Comparison of ENCODE assay signal across 22 cellular contexts in genomic region chr19:7088999-7089398, GRCh38. TPM values are rescaled to one million over a fixed set of nuclear protein-coding genes. Genes with fewer than 3 reads are reported as not detected.
A peak's percentile ranks its signal among the peaks of the same experiment; 100 is the strongest.
DNase-seq lines count a peak whose midpoint lies in the region; ATAC-seq and TF ChIP-seq lines count a peak whose summit lies in the region.
"Had no signal": no experiment of that assay in that cellular context is flagged by ENCODE, and none has a peak within 500 bp of the region (broad histone marks: within the 10 kb centered on the region; RNA-seq: fewer than 3 reads in every experiment).

No MANE protein-coding gene starts in this region.

- no peaks in the 10 kb centered on the region for H3K79me2 ChIP-seq in DND-41 (ENCODE audit: insufficient read depth, low read length)

- no peak overlapping the region for H3K4me2 ChIP-seq in DND-41 (ENCODE audit: insufficient read depth, low read length)
- H3K4me2 ChIP-seq: GM23338 had no signal

- peaks cover 5 to 51% (median 19%) of the 10 kb centered on the region in 3 donors for H3K36me3 Mint-ChIP-seq in CD8-positive, alpha-beta memory T cell
- peaks cover 64% of the 10 kb centered on the region for H3K36me3 Mint-ChIP-seq in endothelial cell (ENCODE audit: low read depth, unreplicated experiment)

- no peak for TF ChIP-seq CTCF in DND-41 (IDR thresholded peaks at IDR 0.05; ENCODE audit: borderline replicate concordance, extremely low read depth, low read length, poor library complexity, severe bottlenecking)
- TF ChIP-seq CTCF in endothelial cell (IDR thresholded peaks at IDR 0.05; ENCODE audit: unreplicated experiment): no peak

- ATAC-seq in DND-41 (ENCODE audit: insufficient read depth, low read depth): peak; percentile 62
- ATAC-seq in HG02973 (IDR thresholded peaks at IDR 0.05; ENCODE audit: unreplicated experiment): no peak
- ATAC-seq: GM23338, HCT116 had no signal

- H3K4me1 ChIP-seq in CD8-positive, alpha-beta memory T cell (ENCODE audit: insufficient read depth, low read length): peaks cover 5% of the 10 kb centered on the region
- H3K4me1 ChIP-seq in DND-41 (ENCODE audit: insufficient read depth, low read length): peaks cover 7% of the 10 kb centered on the region
- no peaks in the 10 kb centered on the region for H3K4me1 ChIP-seq in skeletal muscle tissue (ENCODE audit: control insufficient read depth in 3 of 3, insufficient read depth in 3 of 3, low read length in 3 of 3)
- H3K4me1 ChIP-seq: Caco-2 had no signal

- peaks cover 9% of the 10 kb centered on the region for H3K36me3 ChIP-seq in CD8-positive, alpha-beta memory T cell (ENCODE audit: insufficient read depth, low read length)
- H3K36me3 ChIP-seq in DND-41 (ENCODE audit: insufficient read depth, low read length): peaks cover 12% of the 10 kb centered on the region
- H3K36me3 ChIP-seq in skeletal muscle tissue (ENCODE audit: control insufficient read depth in 3 of 3, insufficient read depth in 3 of 3, low read length in 3 of 3): peaks cover 29 to 33% (median 30%) of the 10 kb centered on the region in 3 donors

- H3K27ac ChIP-seq in CD8-positive, alpha-beta memory T cell (ENCODE audit: low read depth, low read length): no peak overlapping the region
- H3K27ac ChIP-seq in DND-41 (ENCODE audit: low read length) (no peak overlapping the region), skeletal muscle tissue (ENCODE audit: low read depth, low read length) (no peak overlapping the region)

- no peak overlapping the region for H3K27ac Mint-ChIP-seq in CD8-positive, alpha-beta memory T cell
- no peak overlapping the region for H3K27ac Mint-ChIP-seq in endothelial cell (ENCODE audit: unreplicated experiment)
- H3K27ac Mint-ChIP-seq: CD4-positive, alpha-beta memory T cell; GM23338; H9 had no signal

- H3K9ac ChIP-seq in DND-41 (ENCODE audit: low read depth, low read length): no peak overlapping the region
- no peak overlapping the region for H3K9ac ChIP-seq in skeletal muscle tissue (ENCODE audit: low read depth in 1 of 3, low read length in 3 of 3)

- CTCF ChIA-PET in CD8-positive, alpha-beta memory T cell (lab: Charles Lee): interaction anchor here (0.8 kb wide), 1 partner anchor 10 kb away, joined by 3 read pairs; no protein-coding TSS in a partner anchor

- DNase-seq in CD8-positive, alpha-beta memory T cell: no peak
- peak; percentile 27 for DNase-seq in DND-41
- DNase-seq in endothelial cell (ENCODE audit: low spot score): no peak
- DNase-seq in DMS53 (lab: John Stamatoyannopoulos, UW): no peak
- DNase-seq in NCI-H146 treated with DMSO at 0.1 percent for 48 hours (lab: John Stamatoyannopoulos, UW; ENCODE audit: unreplicated experiment): no peak
- DNase-seq: C1 segment of cervical spinal cord; Caco-2; CD4-positive, alpha-beta memory T cell; DMS153; DMS79; GF-D8; H9 had no signal

- no peaks in the 10 kb centered on the region for H3K27me3 ChIP-seq in CD8-positive, alpha-beta memory T cell (ENCODE audit: insufficient read depth, low read length, poor library complexity, severe bottlenecking)
- H3K27me3 ChIP-seq in DND-41 (ENCODE audit: insufficient read depth, low read length, poor library complexity) (no peaks in the 10 kb centered on the region), skeletal muscle tissue (ENCODE audit: control insufficient read depth in 3 of 3, insufficient read depth in 3 of 3, low read length in 3 of 3) (no peaks in the 10 kb centered on the region)

- no peak overlapping the region for H3K4me3 Mint-ChIP-seq in CD8-positive, alpha-beta memory T cell
- H3K4me3 Mint-ChIP-seq in endothelial cell (ENCODE audit: unreplicated experiment): peak overlapping the region; percentile 79
- H3K4me3 Mint-ChIP-seq: GM23338, H9 had no signal

- H3K4me3 ChIP-seq in CD8-positive, alpha-beta memory T cell (ENCODE audit: low read length): peak overlapping the region; percentile 40
- H3K4me3 ChIP-seq in DND-41 (ENCODE audit: low read depth in 1 of 2, low read length in 2 of 2) (no peak overlapping the region), skeletal muscle tissue (ENCODE audit: low read length in 3 of 3) (peak overlapping the region in 2 of 3 donors; percentile 1 to 20)
- H3K4me3 ChIP-seq: GM23338 had no signal

- no peaks in the 10 kb centered on the region for H4K20me1 ChIP-seq in DND-41 (ENCODE audit: insufficient read depth, low read length)

- H3K9me3 Mint-ChIP-seq in CD8-positive, alpha-beta memory T cell: peaks cover 15 to 79% (median 69%) of the 10 kb centered on the region in 5 donors
- H3K9me3 Mint-ChIP-seq in endothelial cell (ENCODE audit: unreplicated experiment): peaks cover 41% of the 10 kb centered on the region

- peaks cover 4 to 8% (median 5%) of the 10 kb centered on the region in 3 donors for H3K4me1 Mint-ChIP-seq in CD8-positive, alpha-beta memory T cell
- no peaks in the 10 kb centered on the region for H3K4me1 Mint-ChIP-seq in endothelial cell (ENCODE audit: unreplicated experiment)
- H3K4me1 Mint-ChIP-seq: GM23338, H9 had no signal

- no peaks in the 10 kb centered on the region for H3K27me3 Mint-ChIP-seq in CD8-positive, alpha-beta memory T cell
- H3K27me3 Mint-ChIP-seq in endothelial cell (ENCODE audit: unreplicated experiment): peaks cover 10% of the 10 kb centered on the region
- H3K27me3 Mint-ChIP-seq: CD4-positive, alpha-beta memory T cell had no signal

- POLR2A ChIA-PET in CD8-positive, alpha-beta memory T cell (lab: Charles Lee): no interaction called here

- H2AFZ ChIP-seq in DND-41 (ENCODE audit: low read depth, low read length): no peak overlapping the region
- H2AFZ ChIP-seq: GM23338 had no signal

- H3K9me3 ChIP-seq in CD8-positive, alpha-beta memory T cell (ENCODE audit: low read length): peaks cover 46% of the 10 kb centered on the region
- H3K9me3 ChIP-seq in DND-41 (ENCODE audit: insufficient read depth, low read length, severe bottlenecking) (peaks cover 18% of the 10 kb centered on the region), skeletal muscle tissue (ENCODE audit: control insufficient read depth in 3 of 3, low read length in 3 of 3) (peaks cover 23 to 27% (median 26%) of the 10 kb centered on the region in 3 donors)

RNA-seq across cellular contexts. Expression of gene ZNF557, which starts 19.5 kb away (rescaled TPM):
- 10 to 100 TPM; 12.0 to 12.7 TPM for total RNA-seq in CD8-positive, alpha-beta memory T cell
- polyA plus RNA-seq in CD8-positive, alpha-beta memory T cell: 10.2 TPM
- total RNA-seq in endothelial cell (ENCODE audit: unreplicated experiment) (10.3 TPM), skeletal muscle tissue (16.7 TPM)

RNA-seq across cellular contexts. Expression of gene MBD3L3, which starts 30.5 kb away (rescaled TPM):
- not detected for total RNA-seq in CD8-positive, alpha-beta memory T cell
- not detected for polyA plus RNA-seq in CD8-positive, alpha-beta memory T cell
- total RNA-seq in endothelial cell (ENCODE audit: unreplicated experiment) (not detected), skeletal muscle tissue (not detected)
- total RNA-seq: A172; Caco-2; CD4-positive, alpha-beta memory T cell; Daoy; GM23338; H4; H9 had no signal
- polyA plus RNA-seq: BJ; CD4-positive, alpha-beta memory T cell; GM23338 had no signal

RNA-seq across cellular contexts. Expression of gene MBD3L2, which starts 39.9 kb away (rescaled TPM):
- not detected for total RNA-seq in CD8-positive, alpha-beta memory T cell
- not detected for polyA plus RNA-seq in CD8-positive, alpha-beta memory T cell
- total RNA-seq in endothelial cell (ENCODE audit: unreplicated experiment): not detected
- total RNA-seq in skeletal muscle tissue: not detected
- total RNA-seq: A172; A673; Caco-2; CD4-positive, alpha-beta memory T cell; Daoy; GM23338; H4; H9 had no signal
- polyA plus RNA-seq: BJ; CD4-positive, alpha-beta memory T cell; GM23338 had no signal

RNA-seq across cellular contexts. Expression of gene MBD3L4, which starts 49.0 kb away (rescaled TPM):
- not detected for total RNA-seq in CD8-positive, alpha-beta memory T cell
- polyA plus RNA-seq in CD8-positive, alpha-beta memory T cell: not detected
- total RNA-seq in endothelial cell (ENCODE audit: unreplicated experiment) (not detected), skeletal muscle tissue (not detected)
- total RNA-seq: A172; A673; Caco-2; CD4-positive, alpha-beta memory T cell; Daoy; G401; GM23338; H4; H9 had no signal
- polyA plus RNA-seq: BJ; CD4-positive, alpha-beta memory T cell; GM23338 had no signal

RNA-seq across cellular contexts. Expression of gene MBD3L5, which starts 58.6 kb away (rescaled TPM):
- not detected for total RNA-seq in CD8-positive, alpha-beta memory T cell
- polyA plus RNA-seq in CD8-positive, alpha-beta memory T cell: not detected
- total RNA-seq in endothelial cell (ENCODE audit: unreplicated experiment): not detected
- total RNA-seq in skeletal muscle tissue: not detected
- total RNA-seq: A172; Caco-2; CD4-positive, alpha-beta memory T cell; Daoy; G401; GM23338; H4; H9 had no signal
- polyA plus RNA-seq: BJ; CD4-positive, alpha-beta memory T cell; GM23338 had no signal

Comparison
In these comparisons a context has a peak if more than half of its experiments do, and no peak if none do; other contexts are left out.
1. H3K4me3 ChIP-seq: peak in CD8-positive, alpha-beta memory T cell (single experiment) and skeletal muscle tissue (2 of 3); none in DND-41 (0 of 2).